In the genomic region with DNA sequence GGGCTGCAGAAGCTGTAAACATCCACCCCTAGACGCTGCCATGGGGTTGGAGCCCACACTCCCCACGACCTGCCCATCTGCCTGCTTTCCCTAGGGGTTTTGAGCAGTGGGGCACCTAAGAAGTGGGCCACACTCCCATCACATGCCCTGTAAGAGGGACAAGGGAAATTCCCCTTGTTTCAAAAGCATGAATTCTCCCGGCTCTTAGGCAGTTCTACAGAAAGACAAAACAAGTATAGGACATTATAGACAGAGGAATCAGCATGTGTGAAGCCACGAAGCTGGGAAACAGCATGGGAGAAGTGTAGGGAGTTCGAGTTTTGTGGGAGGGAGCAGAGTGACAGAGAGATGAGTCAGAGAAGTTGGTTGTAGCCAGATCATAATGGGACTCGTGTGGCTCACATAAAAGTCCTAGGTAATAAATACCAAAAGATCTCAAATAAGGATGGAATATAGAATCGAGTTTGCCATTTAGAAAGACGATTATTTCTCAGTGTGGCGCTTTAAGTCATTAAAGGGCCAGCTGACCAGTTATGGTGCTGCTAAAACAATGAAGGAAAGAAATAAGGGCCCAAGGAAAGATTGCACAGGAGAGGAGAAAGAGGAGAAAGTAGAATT, we compare ENCODE assay signal across 10 cellular contexts. TPM values are rescaled to one million over a fixed set of nuclear protein-coding genes. Genes with fewer than 3 reads are reported as not detected.
A peak's percentile ranks its signal among the peaks of the same experiment; 100 is the strongest.
DNase-seq lines count a peak whose midpoint lies in the region; ATAC-seq and TF ChIP-seq lines count a peak whose summit lies in the region.
"Had no signal": no experiment of that assay in that cellular context is flagged by ENCODE, and none has a peak within 500 bp of the region (broad histone marks: within the 10 kb centered on the region; RNA-seq: fewer than 3 reads in every experiment).

No MANE protein-coding gene starts in this region.

- ATAC-seq in HCT116 (peak; percentile 82), GM21360 (IDR thresholded peaks at IDR 0.05; ENCODE audit: unreplicated experiment) (no peak), HG02884 (IDR thresholded peaks at IDR 0.05; ENCODE audit: unreplicated experiment) (no peak)
- no peak for ATAC-seq in naive thymus-derived CD8-positive, alpha-beta T cell

- H2AFZ ChIP-seq in ACC112 (ENCODE audit: low read length, unreplicated experiment) (no peak overlapping the region), HCT116 (ENCODE audit: low read depth, low read length, poor library complexity, severe bottlenecking) (no peak overlapping the region)

- H3K9me3 ChIP-seq in HCT116 (ENCODE audit: control insufficient read depth in 1 of 2, insufficient read depth in 1 of 2, low read depth in 1 of 2, low read length in 2 of 2), result no peaks in the 10 kb centered on the region

- peak overlapping the region; percentile 66 for H3K9ac ChIP-seq in HCT116 (ENCODE audit: low read length)

- peak overlapping the region; percentile 59 for H3K4me3 ChIP-seq in ACC112 (ENCODE audit: low read depth, low read length)
- peak overlapping the region in 1 of 2 experiments; percentile 24; a peak in 3 of 4 replicates for H3K4me3 ChIP-seq in HCT116 (replicated peaks in 1 of 2; ENCODE audit: low read depth in 1 of 2, low read length in 2 of 2)

- DNase-seq in HCT116 (ENCODE audit: low read depth, low spot score) (peak; percentile 66), iPS-NIHi11 (ENCODE audit: low spot score) (peak; percentile 11), pons (ENCODE audit: low spot score) (no peak)
- no peak for DNase-seq in activated T-helper 1 cell treated with anti-CD3 and anti-CD28 coated beads, Interleukin-12 subunit alpha, Interleukin-12 subunit beta, Interleukin-2, Interleukin-4 antibody, amounts not matched to agents 30 ng/mL and 10 ng/mL and 1 ng/mL, durations not matched to agents 14 hours and 24 hours and 36 hours (ENCODE audit: low spot score)
- DNase-seq in naive thymus-derived CD8-positive, alpha-beta T cell, result no peak
- DNase-seq: activated CD4-positive, alpha-beta T cell treated with anti-CD3 and anti-CD28 coated beads, Interleukin-2, amount 50 U/mL, for 1 hour; stimulated activated CD4-positive, alpha-beta T cell treated with anti-CD3 and anti-CD28 coated beads, Interleukin-2, amount 100 ng/mL, for 48 hours had no signal

- no peak overlapping the region for H3K4me3 Mint-ChIP-seq in activated T-helper 1 cell treated with anti-CD3 and anti-CD28 coated beads, Interleukin-12 subunit alpha, Interleukin-12 subunit beta, Interleukin-2, Interleukin-4 antibody, amounts not matched to agents 30 ng/mL and 10 ng/mL and 1 ng/mL, durations not matched to agents 14 hours and 24 hours and 36 hours
- H3K4me3 Mint-ChIP-seq in naive thymus-derived CD8-positive, alpha-beta T cell, result no peak overlapping the region

- intact Hi-C loops in HCT116 (cut with micrococcal nuclease), result no loop called here
- intact Hi-C loops in activated T-helper 1 cell treated with anti-CD3 and anti-CD28 coated beads, Interleukin-12 subunit alpha, Interleukin-12 subunit beta, Interleukin-2, Interleukin-4 antibody, amounts not matched to agents 30 ng/mL and 10 ng/mL and 1 ng/mL, durations not matched to agents 14 hours and 24 hours and 36 hours (cut with micrococcal nuclease), result no loop called here

- no peaks in the 10 kb centered on the region for H3K9me2 ChIP-seq in HCT116 (ENCODE audit: insufficient read depth)

- no peaks in the 10 kb centered on the region for H3K9me3 Mint-ChIP-seq in activated T-helper 1 cell treated with anti-CD3 and anti-CD28 coated beads, Interleukin-12 subunit alpha, Interleukin-12 subunit beta, Interleukin-2, Interleukin-4 antibody, amounts not matched to agents 30 ng/mL and 10 ng/mL and 1 ng/mL, durations not matched to agents 14 hours and 24 hours and 36 hours
- H3K9me3 Mint-ChIP-seq in naive thymus-derived CD8-positive, alpha-beta T cell, result no peaks in the 10 kb centered on the region

- peak overlapping the region; percentile 18 for H3K27ac Mint-ChIP-seq in activated T-helper 1 cell treated with anti-CD3 and anti-CD28 coated beads, Interleukin-12 subunit alpha, Interleukin-12 subunit beta, Interleukin-2, Interleukin-4 antibody, amounts not matched to agents 30 ng/mL and 10 ng/mL and 1 ng/mL, durations not matched to agents 14 hours and 24 hours and 36 hours
- peak overlapping the region in 1 of 10 donors; percentile 58 for H3K27ac Mint-ChIP-seq in naive thymus-derived CD8-positive, alpha-beta T cell

- no peak for TF ChIP-seq RAD21 in HCT116 (IDR thresholded peaks at IDR 0.05; ENCODE audit: low read depth)

- peak; percentile 28 for TF ChIP-seq POLR2A in HCT116 (IDR thresholded peaks at IDR 0.05; ENCODE audit: borderline replicate concordance, extremely low read depth, insufficient read depth, insufficient read length)

- H3K27me3 ChIP-seq in ACC112 (ENCODE audit: insufficient read depth, low read length) (no peaks in the 10 kb centered on the region), HCT116 (ENCODE audit: insufficient read depth, low read length) (no peaks in the 10 kb centered on the region)

- BruUV-seq in HCT116 (replicated peaks; lab: Mats Ljungman, UMichigan), result no TSS peak

- H3K4me1 Mint-ChIP-seq in activated T-helper 1 cell treated with anti-CD3 and anti-CD28 coated beads, Interleukin-12 subunit alpha, Interleukin-12 subunit beta, Interleukin-2, Interleukin-4 antibody, amounts not matched to agents 30 ng/mL and 10 ng/mL and 1 ng/mL, durations not matched to agents 14 hours and 24 hours and 36 hours (ENCODE audit: low read depth), result peaks cover 13% of the 10 kb centered on the region
- H3K4me1 Mint-ChIP-seq in naive thymus-derived CD8-positive, alpha-beta T cell, result peaks cover 0 to 4% (median 2%) of the 10 kb centered on the region in 4 donors

- H3K36me3 Mint-ChIP-seq in activated T-helper 1 cell treated with anti-CD3 and anti-CD28 coated beads, Interleukin-12 subunit alpha, Interleukin-12 subunit beta, Interleukin-2, Interleukin-4 antibody, amounts not matched to agents 30 ng/mL and 10 ng/mL and 1 ng/mL, durations not matched to agents 14 hours and 24 hours and 36 hours (ENCODE audit: low read depth), result peaks cover 6% of the 10 kb centered on the region
- H3K36me3 Mint-ChIP-seq in naive thymus-derived CD8-positive, alpha-beta T cell, result peaks cover 0 to 9% (median 0%) of the 10 kb centered on the region in 3 donors

- POLR2A ChIA-PET in HCT116 (lab: Charles Lee), result interaction anchor here (1.9 to 2.0 kb wide), 2 partner anchors 83 to 101 kb away, joined by 4 to 6 read pairs; partner anchors contain the start of gene SAT1
- POLR2A ChIA-PET in naive thymus-derived CD8-positive, alpha-beta T cell (lab: Charles Lee), result no interaction called here

- H3K4me2 ChIP-seq in HCT116 (ENCODE audit: low read length), result peak overlapping the region; percentile 68

- no peak for TF ChIP-seq CTCF in HCT116 (IDR thresholded peaks at IDR 0.05 in 2 of 3, conservative IDR thresholded peaks at IDR 0.05 in 1 of 3; ENCODE audit: borderline replicate concordance in 1 of 3, insufficient read depth in 1 of 3, low read depth in 2 of 3, low read length in 2 of 3)

- H3K36me3 ChIP-seq in ACC112 (ENCODE audit: insufficient read depth, low read length) (no peaks in the 10 kb centered on the region), HCT116 (ENCODE audit: control insufficient read depth in 1 of 2, insufficient read depth in 2 of 2, low read length in 2 of 2) (no peaks in the 10 kb centered on the region)

- no peaks in the 10 kb centered on the region for H3K27me3 Mint-ChIP-seq in activated T-helper 1 cell treated with anti-CD3 and anti-CD28 coated beads, Interleukin-12 subunit alpha, Interleukin-12 subunit beta, Interleukin-2, Interleukin-4 antibody, amounts not matched to agents 30 ng/mL and 10 ng/mL and 1 ng/mL, durations not matched to agents 14 hours and 24 hours and 36 hours (ENCODE audit: insufficient read depth)
- no peaks in the 10 kb centered on the region for H3K27me3 Mint-ChIP-seq in naive thymus-derived CD8-positive, alpha-beta T cell

- H3K79me2 ChIP-seq in ACC112 (ENCODE audit: control insufficient read depth, insufficient read depth, low read length, unreplicated experiment), result peaks cover 15% of the 10 kb centered on the region
- no peaks in the 10 kb centered on the region for H3K79me2 ChIP-seq in HCT116 (ENCODE audit: insufficient read depth, low read length)

- H3K27ac ChIP-seq in ACC112 (ENCODE audit: low read depth, low read length), result peak overlapping the region; percentile 99
- H3K27ac ChIP-seq in HCT116 (ENCODE audit: low read depth, low read length), result peak overlapping the region; percentile 88

- RAD21 ChIA-PET in HCT116 (lab: Charles Lee; ENCODE audit: low non-redundant PET in 1 of 2, low total read pairs in 2 of 2, uncharacterized antibody in 2 of 2, unreplicated experiment in 2 of 2), result interaction anchor here in 1 of 2 experiments (0.6 kb wide), 2 partner anchors 16 to 55 kb away, joined by 3 read pairs; no protein-coding TSS in a partner anchor

- CTCF ChIA-PET in HCT116 (lab: Charles Lee), result no interaction called here

- no peaks in the 10 kb centered on the region for H4K20me1 ChIP-seq in HCT116 (ENCODE audit: insufficient read depth)

- H3K4me1 ChIP-seq in ACC112 (ENCODE audit: control insufficient read depth, insufficient read depth, low read length, unreplicated experiment) (peaks cover 38% of the 10 kb centered on the region), HCT116 (ENCODE audit: control insufficient read depth in 1 of 2, insufficient read depth in 2 of 2, low read length in 2 of 2) (peaks cover 55 to 62% of the 10 kb centered on the region in 2 experiments)

TF ChIP-seq in HCT116, 20 proteins besides CTCF, POLR2A, EP300 and RAD21 (continues in another document):
- TF ChIP-seq SRF (IDR thresholded peaks at IDR 0.05; ENCODE audit: low read depth), result no peak
- no peak for TF ChIP-seq JUND (IDR thresholded peaks at IDR 0.05)
- no peak for TF ChIP-seq EZH2 (IDR thresholded peaks at IDR 0.05)
- TF ChIP-seq CEBPB (IDR thresholded peaks at IDR 0.05; ENCODE audit: low read depth), result no peak
- TF ChIP-seq, protein P1, sequence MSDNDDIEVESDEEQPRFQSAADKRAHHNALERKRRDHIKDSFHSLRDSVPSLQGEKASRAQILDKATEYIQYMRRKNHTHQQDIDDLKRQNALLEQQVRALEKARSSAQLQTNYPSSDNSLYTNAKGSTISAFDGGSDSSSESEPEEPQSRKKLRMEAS (IDR thresholded peaks at IDR 0.05), result no peak

RNA-seq across cellular contexts. Expression of gene APOO, which starts 23.9 kb away (rescaled TPM):
- total RNA-seq in HCT116 (2021; ENCODE audit: unreplicated experiment), result 34.5 TPM
- 12.4 and 19.7 TPM in 2 replicates for polyA plus RNA-seq in HCT116 (2012)
- 29.0 and 30.0 TPM in 2 replicates for total RNA-seq in activated T-helper 1 cell treated with anti-CD3 and anti-CD28 coated beads, Interleukin-12 subunit alpha, Interleukin-12 subunit beta, Interleukin-2, Interleukin-4 antibody, amounts not matched to agents 30 ng/mL and 10 ng/mL and 1 ng/mL, durations not matched to agents 14 hours and 24 hours and 36 hours
- 10 to 100 TPM in 1 of 2 experiments, 1 to 10 TPM in 1; 6.8 to 10.8 TPM for total RNA-seq in naive thymus-derived CD8-positive, alpha-beta T cell
- polyA plus RNA-seq in naive thymus-derived CD8-positive, alpha-beta T cell, result 10 to 100 TPM; 15.9 to 20.2 (median 19.7) TPM

RNA-seq across cellular contexts. Expression of gene CXorf58, which starts 24.0 kb away (rescaled TPM):
- total RNA-seq in HCT116 (2021; ENCODE audit: unreplicated experiment), result not detected
- polyA plus RNA-seq in HCT116 (2012), result 0.06 and 0.07 TPM in 2 replicates
- total RNA-seq in activated T-helper 1 cell treated with anti-CD3 and anti-CD28 coated beads, Interleukin-12 subunit alpha, Interleukin-12 subunit beta, Interleukin-2, Interleukin-4 antibody, amounts not matched to agents 30 ng/mL and 10 ng/mL and 1 ng/mL, durations not matched to agents 14 hours and 24 hours and 36 hours, result not detected in 2 replicates
- not detected for total RNA-seq in naive thymus-derived CD8-positive, alpha-beta T cell
- not detected for polyA plus RNA-seq in naive thymus-derived CD8-positive, alpha-beta T cell

Comparison
In these comparisons a context has a peak if more than half of its experiments do, and no peak if none do; other contexts are left out.
1. DNase-seq: peak in HCT116 (single experiment) and iPS-NIHi11 (single experiment); none in activated T-helper 1 cell treated with anti-CD3 and anti-CD28 coated beads, Interleukin-12 subunit alpha, Interleukin-12 subunit beta, Interleukin-2, Interleukin-4 antibody, amounts not matched to agents 30 ng/mL and 10 ng/mL and 1 ng/mL, durations not matched to agents 14 hours and 24 hours and 36 hours (single experiment), naive thymus-derived CD8-positive, alpha-beta T cell (0 of 10) and pons (single experiment).